Comparison of ENCODE assay signal across 15 cellular contexts in the genomic region with DNA sequence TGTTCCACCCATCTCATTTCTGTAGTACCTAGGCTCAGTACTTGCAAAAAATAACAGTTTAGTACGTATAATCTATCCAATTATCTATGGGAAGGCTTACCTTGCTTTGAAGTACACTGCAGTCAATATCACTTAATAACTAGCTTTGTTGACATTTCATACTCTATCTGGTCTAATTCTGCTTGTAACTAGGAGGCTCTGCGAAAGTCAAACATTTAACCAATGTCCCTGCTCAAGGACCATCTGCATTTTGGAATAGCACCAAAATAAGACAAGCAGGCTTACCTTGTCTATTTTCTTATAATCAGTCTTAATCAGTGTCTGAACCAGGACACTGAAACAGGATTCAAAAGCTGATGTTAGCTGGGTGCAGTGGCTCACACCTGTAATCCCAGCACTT. TPM values are rescaled to one million over a fixed set of nuclear protein-coding genes. Genes with fewer than 3 reads are reported as not detected.
DNase-seq lines count a peak whose midpoint lies in the region; ATAC-seq, FAIRE-seq and TF ChIP-seq lines count a peak whose summit lies in the region.
"Had no signal": no experiment of that assay in that cellular context is flagged by ENCODE, and none has a peak within 500 bp of the region (broad histone marks: within the 10 kb centered on the region; RNA-seq: fewer than 3 reads in every experiment).

No MANE protein-coding gene starts in this region.

- H3K4me1 ChIP-seq in SJCRH30: peaks cover 30% of the 10 kb centered on the region

- H3K27ac Mint-ChIP-seq in activated naive CD4-positive, alpha-beta T cell treated with anti-CD3 and anti-CD28 coated beads, Interleukin-2, amount 50 U/mL, for 72 hours: no peak overlapping the region
- H3K27ac Mint-ChIP-seq: IgD-negative memory B cell had no signal

- no peak for ATAC-seq in GM18505 (IDR thresholded peaks at IDR 0.05; ENCODE audit: unreplicated experiment)
- ATAC-seq in activated naive CD4-positive, alpha-beta T cell treated with anti-CD3 and anti-CD28 coated beads, Interleukin-2, amount 50 U/mL, for 72 hours: no peak
- no peak for ATAC-seq in HG02981 (IDR thresholded peaks at IDR 0.05; ENCODE audit: unreplicated experiment)
- ATAC-seq: PC-3 had no signal

- TF ChIP-seq POLR2A in GM18505 (IDR thresholded peaks at IDR 0.05; ENCODE audit: borderline replicate concordance, extremely low read depth, insufficient read depth, insufficient read length): peak; percentile 11

- H3K36me3 Mint-ChIP-seq in activated naive CD4-positive, alpha-beta T cell treated with anti-CD3 and anti-CD28 coated beads, Interleukin-2, amount 50 U/mL, for 72 hours: peaks cover 39 to 78% of the 10 kb centered on the region in 2 donors

- FAIRE-seq in islet of Langerhans (lab: Jason Lieb, UNC): peak; percentile 98
- FAIRE-seq: H54 had no signal

- H3K27ac ChIP-seq in SJCRH30: peak overlapping the region; percentile 78

- DNase-seq in NCI-H1417 treated with DMSO at 0.1 percent for 48 hours (lab: John Stamatoyannopoulos, UW): peak; percentile 51
- no peak for DNase-seq in SJCRH30
- no peak for DNase-seq in activated naive CD4-positive, alpha-beta T cell treated with anti-CD3 and anti-CD28 coated beads, Interleukin-2, amount 50 U/mL, for 72 hours (ENCODE audit: low spot score in 2 of 2)
- DNase-seq in stimulated activated CD4-positive, alpha-beta T cell treated with anti-CD3 and anti-CD28 coated beads, Interleukin-4, amount 100 ng/mL, for 1 hour: no peak
- DNase-seq: EL, NCI-H226, NCI-H526, PC-3 had no signal

- no peaks in the 10 kb centered on the region for H3K9me3 Mint-ChIP-seq in activated naive CD4-positive, alpha-beta T cell treated with anti-CD3 and anti-CD28 coated beads, Interleukin-2, amount 50 U/mL, for 72 hours
- H3K9me3 Mint-ChIP-seq: IgD-negative memory B cell had no signal

- 0 out of 2 replicates have a peak, but pooled peaks cover 4% of the 10 kb centered on the region for H3K9me3 ChIP-seq in SJCRH30 (replicated peaks)
- H3K9me3 ChIP-seq: SJSA1 had no signal

- H3K27me3 ChIP-seq in SJCRH30: no peaks in the 10 kb centered on the region
- H3K27me3 ChIP-seq: SJSA1 had no signal

- no peak overlapping the region for H3K4me3 ChIP-seq in SJCRH30
- H3K4me3 ChIP-seq: SJSA1 had no signal

- H3K36me3 ChIP-seq in SJCRH30: peaks cover 67% of the 10 kb centered on the region

RNA-seq across cellular contexts. Expression of gene WDR25, which starts 13.2 kb away (rescaled TPM):
- total RNA-seq in SJCRH30 (2014; rRNA removed; shearing (Covaris generic)): 7.4 and 8.7 TPM in 2 replicates
- total RNA-seq in activated naive CD4-positive, alpha-beta T cell treated with anti-CD3 and anti-CD28 coated beads, Interleukin-2, amount 50 U/mL, for 72 hours: 1 to 10 TPM; 3.6 to 7.4 TPM

RNA-seq across cellular contexts. Expression of gene SLC25A47, which starts 39.9 kb away (rescaled TPM):
- 0.08 TPM in 1 of 2 replicates, not detected in the other for total RNA-seq in SJCRH30 (2014; rRNA removed; shearing (Covaris generic))
- total RNA-seq in activated naive CD4-positive, alpha-beta T cell treated with anti-CD3 and anti-CD28 coated beads, Interleukin-2, amount 50 U/mL, for 72 hours: under 1 TPM in 1 of 2 donors, not detected in 1; 0.23 TPM
- total RNA-seq: LHCN-M2, SJSA1 had no signal

RNA-seq across cellular contexts. Expression of gene SLC25A29, which starts 56.8 kb away (rescaled TPM):
- 55.2 and 57.1 TPM in 2 replicates for total RNA-seq in SJCRH30 (2014; rRNA removed; shearing (Covaris generic))
- 1 to 10 TPM; 8.5 to 8.9 TPM for total RNA-seq in activated naive CD4-positive, alpha-beta T cell treated with anti-CD3 and anti-CD28 coated beads, Interleukin-2, amount 50 U/mL, for 72 hours
